In genomic region chr7:13189712-13190111, GRCh38 we compare ENCODE assay signal across 24 cellular contexts.
"Had no signal": no experiment of that assay in that cellular context is flagged by ENCODE, and none has a peak within 500 bp of the region (broad histone marks: within the 10 kb centered on the region; RNA-seq: fewer than 3 reads in every experiment).

No MANE protein-coding gene starts in this region.

- H3K4me1 ChIP-seq: adrenal gland, breast epithelium had no signal

- H3K4me3 ChIP-seq: adrenal gland, breast epithelium had no signal

- H3K36me3 ChIP-seq: adrenal gland, breast epithelium had no signal

- H3K9me3 ChIP-seq: adrenal gland, breast epithelium had no signal

- DNase-seq: activated CD4-positive, alpha-beta memory T cell treated with anti-CD3 and anti-CD28 coated beads, Interleukin-2, amount 10 ng/mL, durations not matched to agents 7 days and 5 days; activated CD4-positive, alpha-beta T cell treated with anti-CD3 and anti-CD28 coated beads for 36 hours; activated CD4-positive, alpha-beta T cell treated with anti-CD3 and anti-CD28 coated beads, Interleukin-2, amount 50 U/mL, for 1 hour; activated gamma-delta T cell; activated naive CD4-positive, alpha-beta T cell treated with anti-CD3 and anti-CD28 coated beads for 36 hours; activated naive CD8-positive, alpha-beta T cell treated with anti-CD3 and anti-CD28 coated beads for 36 hours; activated T-cell treated with anti-CD3 and anti-CD28 coated beads for 4 hours; activated T-cell treated with anti-CD3 and anti-CD28 coated beads, Interleukin-2, amount 50 U/mL, for 48 hours; adrenal gland; anterior cingulate cortex; caudate nucleus; MV-4-11; NCI-H1092 treated with DMSO at 0.1 percent for 48 hours; NCI-H1417 treated with DMSO at 0.1 percent for 48 hours; NCI-H1694 treated with DMSO at 0.1 percent for 48 hours; NCI-H2029 treated with DMSO at 0.1 percent for 48 hours; NCI-H510A treated with DMSO at 0.1 percent for 48 hours; NCI-H69; PC-3; SHP77 treated with DMSO at 0.1 percent for 48 hours; T-helper 17 cell; T-helper 9 cell had no signal

- H3K27me3 ChIP-seq: adrenal gland, breast epithelium had no signal

- H3K27ac ChIP-seq: adrenal gland, breast epithelium, KMS-11 had no signal
